8 cellular contexts compared by ENCODE assay signal in the genomic region with DNA sequence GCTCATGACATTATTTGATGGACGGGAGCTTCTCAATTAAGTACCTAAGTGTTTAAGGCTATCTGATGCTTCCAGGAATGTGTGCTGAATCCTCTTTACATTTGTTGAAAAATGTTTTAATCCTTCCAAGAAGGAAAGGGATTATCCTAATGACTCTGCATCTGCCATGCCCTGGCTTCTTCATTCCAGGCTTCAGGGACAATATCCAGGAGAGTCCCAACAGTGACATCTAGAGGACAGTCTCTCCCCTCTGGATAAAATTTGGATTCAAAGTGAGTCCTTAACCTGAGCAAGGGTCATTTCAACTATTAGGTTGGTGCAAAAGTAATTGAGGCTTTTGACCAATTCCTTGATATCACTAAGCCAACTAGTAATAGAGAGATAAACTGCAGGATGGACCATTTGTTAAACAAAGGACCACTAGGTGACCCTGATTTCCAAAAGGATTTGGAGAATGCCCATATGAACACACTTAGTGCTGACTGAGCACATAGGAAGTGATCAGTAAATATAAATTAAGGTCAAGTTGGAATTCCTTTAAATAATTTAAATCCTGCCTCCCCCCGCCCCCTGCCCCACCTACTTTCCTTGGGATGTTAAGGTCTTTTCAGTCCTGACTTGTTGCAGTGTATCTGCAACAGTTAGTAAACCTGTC. TPM values are rescaled to one million over a fixed set of nuclear protein-coding genes. Genes with fewer than 3 reads are reported as not detected.
DNase-seq lines count a peak whose midpoint lies in the region; ATAC-seq, FAIRE-seq and TF ChIP-seq lines count a peak whose summit lies in the region.

No MANE protein-coding gene starts in this region.

- 46 to 49% methylated on average over 2 of the region's 2 CpGs for WGBS in lower leg skin, 2 donors

- intact Hi-C loops in endothelial cell of umbilical vein (cut with micrococcal nuclease) (loop anchor here (1.0 kb wide), 5 partner anchors 103 to 506 kb away; partner anchors contain the start of gene TEX48), lower leg skin (cut with DNase I; ENCODE audit: low total_unique reads) (loop anchor here (5.0 kb wide), 1 partner anchor 174 kb away; no protein-coding TSS in a partner anchor)

- no peak overlapping the region for H3K4me2 ChIP-seq in endothelial cell of umbilical vein (ENCODE audit: insufficient read depth, low read length)

- H3K9me3 ChIP-seq in Peyer's patch = no peaks in the 10 kb centered on the region
- no peaks in the 10 kb centered on the region for H3K9me3 ChIP-seq in endothelial cell of umbilical vein (replicated peaks; ENCODE audit: control insufficient read depth, insufficient read depth, low read length)

- FAIRE-seq in HTR-8/SVneo (lab: Jason Lieb, UNC) (no peak), endothelial cell of umbilical vein (lab: Jason Lieb, UNC) (peak; percentile 86)

- no TSS peak for BruUV-seq in endothelial cell of umbilical vein (replicated peaks; lab: Mats Ljungman, UMichigan)

- POLR2A ChIA-PET in endothelial cell of umbilical vein (lab: Charles Lee) = no interaction called here
- POLR2A ChIA-PET in naive thymus-derived CD8-positive, alpha-beta T cell (lab: Charles Lee) = interaction anchor here (2.9 to 5.9 kb wide), 2 partner anchors 12 to 18 kb away, joined by 20 to 55 read pairs; partner anchors contain the start of gene TNFSF8

- no peaks in the 10 kb centered on the region for H3K9me3 Mint-ChIP-seq in naive thymus-derived CD8-positive, alpha-beta T cell

- peaks cover 0 to 53% (median 32%) of the 10 kb centered on the region in 3 donors for H3K36me3 Mint-ChIP-seq in naive thymus-derived CD8-positive, alpha-beta T cell

- TF ChIP-seq POLR2A in Peyer's patch (IDR thresholded peaks at IDR 0.05) (no peak), endothelial cell of umbilical vein (IDR thresholded peaks at IDR 0.05; ENCODE audit: low read depth, low read length) (no peak), lower leg skin (IDR thresholded peaks at IDR 0.05) (no peak)

- no peaks in the 10 kb centered on the region for H4K20me1 ChIP-seq in endothelial cell of umbilical vein (replicated peaks; ENCODE audit: control insufficient read depth, extremely low read depth, insufficient read depth, low read length)

- H3K36me3 ChIP-seq in Peyer's patch = no peaks in the 10 kb centered on the region
- H3K36me3 ChIP-seq in endothelial cell of umbilical vein (ENCODE audit: control insufficient read depth in 2 of 2, extremely low read depth in 1 of 2, insufficient read depth in 2 of 2, low read length in 2 of 2) = no peaks in the 10 kb centered on the region

- peaks cover 0 to 25% (median 17%) of the 10 kb centered on the region in 4 donors for H3K4me1 ChIP-seq in Peyer's patch
- H3K4me1 ChIP-seq in endothelial cell of umbilical vein (ENCODE audit: control insufficient read depth, extremely low read depth, insufficient read depth, low read length) = peaks cover 3% of the 10 kb centered on the region

- H3K27ac ChIP-seq in Peyer's patch = peak overlapping the region in 1 of 4 donors; percentile 50
- H3K27ac ChIP-seq in endothelial cell of umbilical vein (ENCODE audit: insufficient read depth, low read depth, low read length) = no peak overlapping the region

- H3K79me2 ChIP-seq in endothelial cell of umbilical vein (ENCODE audit: control insufficient read depth, insufficient read depth, low read length) = no peaks in the 10 kb centered on the region

- peak; percentile 75 for DNase-seq in D341Med (ENCODE audit: low spot score)
- DNase-seq in HTR-8/SVneo (ENCODE audit: insufficient read length, low spot score) = peak; percentile 45
- no peak for DNase-seq in Peyer's patch
- DNase-seq in endothelial cell of umbilical vein (ENCODE audit: low read depth, low spot score) = peak; percentile 57
- no peak for DNase-seq in naive thymus-derived CD8-positive, alpha-beta T cell
- no peak for DNase-seq in stimulated activated naive CD4-positive, alpha-beta T cell treated with Interleukin-2 at 50 U/mL for 16 hours (lab: John Stamatoyannopoulos, UW)
- no peak for DNase-seq in stimulated activated naive CD4-positive, alpha-beta T cell (lab: John Stamatoyannopoulos, UW)
- DNase-seq in lower leg skin (ENCODE audit: low spot score in 2 of 2) = no peak

- dilution Hi-C loops in endothelial cell of umbilical vein (cut with MboI; ENCODE audit: extremely low pct_ligation_motif_present, low sequenced_read_pairs) = no loop called here

- H3K4me3 Mint-ChIP-seq in naive thymus-derived CD8-positive, alpha-beta T cell = peak overlapping the region in 1 of 10 donors; percentile 50

- H3K9me1 ChIP-seq in endothelial cell of umbilical vein (replicated peaks; ENCODE audit: control insufficient read depth, extremely low read depth, insufficient read depth, low read length) = no peaks in the 10 kb centered on the region

- TF ChIP-seq CTCF in Peyer's patch (IDR thresholded peaks at IDR 0.05) (peak; percentile 9 to 90 (median 68)), endothelial cell of umbilical vein (IDR thresholded peaks at IDR 0.05; ENCODE audit: extremely low read depth in 1 of 2, insufficient read depth in 1 of 2, low read depth in 1 of 2, low read length in 2 of 2) (peak; percentile 64 to 66), lower leg skin (IDR thresholded peaks at IDR 0.05) (no peak)

- H3K9ac ChIP-seq in endothelial cell of umbilical vein (replicated peaks; ENCODE audit: extremely low read depth, insufficient read depth, low read length) = no peak overlapping the region

- H3K27ac Mint-ChIP-seq in naive thymus-derived CD8-positive, alpha-beta T cell = peak overlapping the region in 9 of 10 donors; percentile 9 to 95 (median 90)

- no peaks in the 10 kb centered on the region for H3K27me3 ChIP-seq in Peyer's patch
- peaks cover 1 to 3% of the 10 kb centered on the region in 2 experiments for H3K27me3 ChIP-seq in endothelial cell of umbilical vein (ENCODE audit: control insufficient read depth in 2 of 2, insufficient read depth in 2 of 2, low read length in 2 of 2)

- ATAC-seq in naive thymus-derived CD8-positive, alpha-beta T cell = no peak

- peaks cover 38 to 93% (median 76%) of the 10 kb centered on the region in 4 donors for H3K4me1 Mint-ChIP-seq in naive thymus-derived CD8-positive, alpha-beta T cell

- CTCF ChIA-PET in endothelial cell of umbilical vein (lab: Charles Lee) = interaction anchor here (0.6 to 9.7 kb wide), 25 partner anchors 10 to 505 kb away, joined by 3 to 301 read pairs (median 5); partner anchors contain the start of gene TEX48

- no peaks in the 10 kb centered on the region for H3K27me3 Mint-ChIP-seq in naive thymus-derived CD8-positive, alpha-beta T cell

- no peak overlapping the region for H2AFZ ChIP-seq in endothelial cell of umbilical vein (ENCODE audit: low read depth, low read length)

- no peak overlapping the region for H3K4me3 ChIP-seq in Peyer's patch
- no peak overlapping the region for H3K4me3 ChIP-seq in endothelial cell of umbilical vein (replicated peaks in 1 of 3; ENCODE audit: insufficient read depth in 1 of 3, low read depth in 1 of 3, low read length in 3 of 3)
- H3K4me3 ChIP-seq in lower leg skin (ENCODE audit: low read depth, poor library complexity, severe bottlenecking) = no peak overlapping the region

TF ChIP-seq in endothelial cell of umbilical vein, 7 proteins besides CTCF, POLR2A, EP300 and RAD21:
- TF ChIP-seq EZH2 (IDR thresholded peaks at IDR 0.05; ENCODE audit: borderline replicate concordance, low read depth, low read length, severe bottlenecking) = no peak
- TF ChIP-seq MAX (IDR thresholded peaks at IDR 0.05; ENCODE audit: insufficient read depth, insufficient read length) = no peak
- no peak for TF ChIP-seq MYC (IDR thresholded peaks at IDR 0.05; ENCODE audit: low read depth, low read length)

RNA-seq across cellular contexts. Expression of gene TNFSF8, which starts 19.1 kb away (rescaled TPM):
- total RNA-seq in Peyer's patch (10 to 100 TPM in 1 of 4 donors, 1 to 10 TPM in 3; 2.1 to 11.6 (median 4.7) TPM), endothelial cell of umbilical vein (not detected in 2 replicates), lower leg skin (1 to 10 TPM in 2 of 4 donors, under 1 TPM in 2; 0.27 to 2.5 (median 0.93) TPM)
- not detected in 2 replicates for polyA plus RNA-seq in endothelial cell of umbilical vein
- 0.03 TPM in 1 of 2 replicates, not detected in the other for polyA plus RNA-seq in endothelial cell of umbilical vein (2011; cell fraction: cytosol; rRNA removed)
- 0.55 TPM in 1 of 2 replicates, not detected in the other for polyA plus RNA-seq in endothelial cell of umbilical vein (2011; cell fraction: nucleus; rRNA removed)
- polyA plus RNA-seq in endothelial cell of umbilical vein (2012) = not detected in 2 replicates
- not detected in 2 replicates for polyA minus RNA-seq in endothelial cell of umbilical vein
- not detected for polyA minus RNA-seq in endothelial cell of umbilical vein (2011; cell fraction: cytosol; rRNA and poly(A)+ RNA removed)
- polyA minus RNA-seq in endothelial cell of umbilical vein (2011; cell fraction: nucleus; rRNA and poly(A)+ RNA removed) = 0.77 and 1.1 TPM in 2 replicates
- 10 to 100 TPM; 15.9 to 21.3 TPM for total RNA-seq in naive thymus-derived CD8-positive, alpha-beta T cell
- 10 to 100 TPM; 38.4 to 81.3 (median 69.8) TPM for polyA plus RNA-seq in naive thymus-derived CD8-positive, alpha-beta T cell

Comparison
In these comparisons a context has a peak if more than half of its experiments do, and no peak if none do; other contexts are left out.
1. DNase-seq: peak in D341Med (single experiment), HTR-8/SVneo (single experiment) and endothelial cell of umbilical vein (single experiment); none in Peyer's patch (0 of 3), naive thymus-derived CD8-positive, alpha-beta T cell (0 of 10), stimulated activated naive CD4-positive, alpha-beta T cell treated with Interleukin-2 at 50 U/mL for 16 hours (single experiment), stimulated activated naive CD4-positive, alpha-beta T cell (0 of 6) and lower leg skin (0 of 2).
2. CTCF ChIP-seq: peak in Peyer's patch (6 of 6) and endothelial cell of umbilical vein (2 of 2); none in lower leg skin (0 of 3).